In the genomic region with DNA sequence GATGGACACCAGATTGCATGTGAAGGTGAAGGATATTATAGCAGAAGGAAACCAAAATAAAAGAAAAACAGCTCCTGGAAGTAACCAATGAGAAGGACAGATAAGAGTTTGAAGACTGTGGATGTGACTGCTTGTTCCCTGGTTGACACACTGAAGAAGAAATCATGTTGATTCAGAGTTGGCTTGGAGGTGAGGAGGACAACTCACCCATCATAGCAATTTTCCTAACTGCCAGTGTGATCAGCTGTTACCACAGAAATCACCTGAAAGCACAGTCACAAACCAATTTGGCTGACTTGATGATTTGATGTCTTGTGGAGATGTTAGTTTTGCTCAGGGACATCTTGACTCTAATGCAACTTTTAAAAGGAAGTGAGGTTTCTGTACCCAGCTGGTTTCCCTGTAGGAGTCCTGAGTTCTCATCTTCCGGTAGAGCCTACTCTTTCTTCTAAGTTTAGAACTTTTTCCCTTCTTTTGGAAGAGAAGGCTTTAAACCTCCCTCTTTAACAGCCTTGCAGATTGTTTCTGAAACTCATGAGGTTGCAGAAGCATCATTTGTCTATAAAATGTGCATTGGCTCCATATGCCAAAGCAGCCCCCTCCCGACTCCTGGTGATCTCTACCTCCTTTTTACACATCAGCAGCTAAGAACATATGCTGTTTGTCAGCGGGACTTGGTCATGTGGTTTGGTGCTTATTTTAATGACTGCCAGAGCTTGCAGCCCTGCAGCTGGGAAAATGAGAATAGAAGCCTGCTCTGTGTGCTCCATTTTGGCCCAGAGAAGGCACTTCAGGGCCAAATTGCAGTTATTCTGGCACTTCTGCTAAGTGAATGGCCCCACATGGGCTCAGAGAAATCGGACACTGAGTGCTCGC, we compare ENCODE assay signal across 8 cellular contexts. TPM values are rescaled to one million over a fixed set of nuclear protein-coding genes. Genes with fewer than 3 reads are reported as not detected.
DNase-seq lines count a peak whose midpoint lies in the region; ATAC-seq and TF ChIP-seq lines count a peak whose summit lies in the region.
"Had no signal": no experiment of that assay in that cellular context is flagged by ENCODE, and none has a peak within 500 bp of the region (broad histone marks: within the 10 kb centered on the region; RNA-seq: fewer than 3 reads in every experiment).

No MANE protein-coding gene starts in this region.

- H2BK15ac ChIP-seq in mesenchymal stem cell (ENCODE audit: low read depth, poor library complexity, severe bottlenecking), result peak overlapping the region; percentile 29

- no peaks in the 10 kb centered on the region for H3K27me3 ChIP-seq in colonic mucosa
- H3K27me3 ChIP-seq in mesenchymal stem cell (ENCODE audit: control insufficient read depth in 1 of 2, insufficient read depth in 1 of 2, low read length in 2 of 2), result no peaks in the 10 kb centered on the region
- no peaks in the 10 kb centered on the region for H3K27me3 ChIP-seq in thoracic aorta (replicated peaks; ENCODE audit: insufficient read depth)
- H3K27me3 ChIP-seq: MG63 had no signal

- ATAC-seq in thoracic aorta (ENCODE audit: insufficient number of reproducible peaks, low FRiP score, low read depth), result no peak
- ATAC-seq in GM21529 (IDR thresholded peaks at IDR 0.05; ENCODE audit: unreplicated experiment), result no peak

- H3K79me1 ChIP-seq in mesenchymal stem cell (replicated peaks; ENCODE audit: low read length, poor library complexity, severe bottlenecking), result peaks cover 31% of the 10 kb centered on the region

- peaks cover under 1% of the 10 kb centered on the region for H3K9me3 Mint-ChIP-seq in nephron progenitor cell

- H2BK5ac ChIP-seq in mesenchymal stem cell (ENCODE audit: low read depth, low read length, poor library complexity, severe bottlenecking), result no peak overlapping the region

- H3K9me3 ChIP-seq in colonic mucosa, result no peaks in the 10 kb centered on the region
- no peaks in the 10 kb centered on the region for H3K9me3 ChIP-seq in mesenchymal stem cell (ENCODE audit: control insufficient read depth, low read length)
- H3K9me3 ChIP-seq in thoracic aorta, result no peaks in the 10 kb centered on the region
- H3K9me3 ChIP-seq: MG63 had no signal

- H3K4me3 Mint-ChIP-seq in nephron progenitor cell, result no peak overlapping the region

- no peak overlapping the region for H3K23ac ChIP-seq in mesenchymal stem cell (ENCODE audit: low read length in 2 of 2)

- H3K18ac ChIP-seq in mesenchymal stem cell (ENCODE audit: low read depth in 1 of 2, low read length in 2 of 2), result no peak overlapping the region

- no peaks in the 10 kb centered on the region for H3K36me3 ChIP-seq in colonic mucosa
- peaks cover 0 to 27% of the 10 kb centered on the region in 2 experiments for H3K36me3 ChIP-seq in mesenchymal stem cell (ENCODE audit: control insufficient read depth in 1 of 2, insufficient read depth in 2 of 2, low read depth in 1 of 2, low read length in 2 of 2)
- peaks cover 4% of the 10 kb centered on the region for H3K36me3 ChIP-seq in thoracic aorta

- no peak overlapping the region for H4K8ac ChIP-seq in mesenchymal stem cell (ENCODE audit: low read length)

- no peaks in the 10 kb centered on the region for H3K27me3 Mint-ChIP-seq in nephron progenitor cell (ENCODE audit: low read depth, poor library complexity)

- no peak overlapping the region for H3K4me3 ChIP-seq in colonic mucosa
- H3K4me3 ChIP-seq in mesenchymal stem cell (ENCODE audit: insufficient read depth in 1 of 2, low read depth in 1 of 2, low read length in 2 of 2), result peak overlapping the region in 1 of 2 experiments; percentile 32
- peak overlapping the region; percentile 18 for H3K4me3 ChIP-seq in thoracic aorta
- H3K4me3 ChIP-seq: MG63 had no signal

- H2AK5ac ChIP-seq in mesenchymal stem cell (ENCODE audit: low read length, severe bottlenecking), result no peak overlapping the region

- H3K27ac ChIP-seq in colonic mucosa (peak overlapping the region; percentile 3), mesenchymal stem cell (ENCODE audit: low read length, poor library complexity, severe bottlenecking) (peak overlapping the region; percentile 38), thoracic aorta (peak overlapping the region; percentile 23 to 34)

- H3K36me3 Mint-ChIP-seq in nephron progenitor cell (ENCODE audit: low read depth), result peaks cover 18% of the 10 kb centered on the region

- peak overlapping the region; percentile 8 for H3K4me2 ChIP-seq in mesenchymal stem cell (ENCODE audit: low read length, poor library complexity, severe bottlenecking)

- no peak overlapping the region for H3K27ac Mint-ChIP-seq in nephron progenitor cell

- H3K9ac ChIP-seq in colonic mucosa (ENCODE audit: low read depth in 2 of 2, low read length in 2 of 2), result no peak overlapping the region
- H3K9ac ChIP-seq in mesenchymal stem cell (ENCODE audit: low read length), result peak overlapping the region; percentile 46

- 96% methylated on average over 4 of the region's 5 CpGs for WGBS in mesenchymal stem cell

- H3K4me1 ChIP-seq in colonic mucosa (no peaks in the 10 kb centered on the region), mesenchymal stem cell (ENCODE audit: control insufficient read depth, insufficient read depth, low read depth, low read length) (peaks cover 15% of the 10 kb centered on the region), thoracic aorta (ENCODE audit: control insufficient read depth in 1 of 2, low read depth in 2 of 2) (peaks cover 14 to 22% of the 10 kb centered on the region in 2 donors)

- no peak overlapping the region for H4K91ac ChIP-seq in mesenchymal stem cell (ENCODE audit: low read length)

- no peaks in the 10 kb centered on the region for H3K4me1 Mint-ChIP-seq in nephron progenitor cell

- intact Hi-C loops in colonic mucosa (cut with DNase I), result no loop called here

- peak; percentile 51 for DNase-seq in NCI-H69 (lab: John Stamatoyannopoulos, UW)
- DNase-seq in colonic mucosa, result peak; percentile 37
- no peak for DNase-seq in mesenchymal stem cell
- DNase-seq in thoracic aorta (ENCODE audit: low spot score), result no peak
- DNase-seq in NK-92 (lab: John Stamatoyannopoulos, UW; ENCODE audit: unreplicated experiment), result no peak
- DNase-seq in nephron progenitor cell, result no peak
- DNase-seq: MG63 had no signal

- H2BK12ac ChIP-seq in mesenchymal stem cell (ENCODE audit: low read length in 2 of 2), result no peak overlapping the region

- no peak overlapping the region for H3K4ac ChIP-seq in mesenchymal stem cell (ENCODE audit: low read depth in 1 of 2, low read length in 2 of 2)

- no peak overlapping the region for H2BK120ac ChIP-seq in mesenchymal stem cell (ENCODE audit: low read depth, low read length)

- TF ChIP-seq CTCF in colonic mucosa (IDR thresholded peaks at IDR 0.05) (no peak), thoracic aorta (IDR thresholded peaks at IDR 0.05) (no peak), nephron progenitor cell (IDR thresholded peaks at IDR 0.05) (no peak)

- no peak overlapping the region for H3K14ac ChIP-seq in mesenchymal stem cell (ENCODE audit: low read length in 2 of 2)

- no peak overlapping the region for H2AFZ ChIP-seq in mesenchymal stem cell (ENCODE audit: low read depth, low read length)

RNA-seq across cellular contexts. Expression of a gene that starts 10.3 kb away (rescaled TPM):
- total RNA-seq in colonic mucosa (10 to 100 TPM; 31.9 to 32.0 TPM), thoracic aorta (10 to 100 TPM; 56.6 to 88.3 TPM)
- 18.7 TPM for polyA plus RNA-seq in mesenchymal stem cell (2013, experiment 1 of 2)
- 18.7 TPM for polyA plus RNA-seq in mesenchymal stem cell (2013, experiment 2 of 2)

Comparison
In these comparisons a context has a peak if more than half of its experiments do, and no peak if none do; other contexts are left out.
1. DNase-seq: peak in NCI-H69 (single experiment) and colonic mucosa (single experiment); none in mesenchymal stem cell (single experiment), thoracic aorta (single experiment), NK-92 (single experiment) and nephron progenitor cell (single experiment).
2. Peak in every context shown above with its lines, with median percentiles within 50 percentile points of each other: H3K27ac ChIP-seq.